Comparison of ENCODE assay signal across 21 cellular contexts in the genomic region with DNA sequence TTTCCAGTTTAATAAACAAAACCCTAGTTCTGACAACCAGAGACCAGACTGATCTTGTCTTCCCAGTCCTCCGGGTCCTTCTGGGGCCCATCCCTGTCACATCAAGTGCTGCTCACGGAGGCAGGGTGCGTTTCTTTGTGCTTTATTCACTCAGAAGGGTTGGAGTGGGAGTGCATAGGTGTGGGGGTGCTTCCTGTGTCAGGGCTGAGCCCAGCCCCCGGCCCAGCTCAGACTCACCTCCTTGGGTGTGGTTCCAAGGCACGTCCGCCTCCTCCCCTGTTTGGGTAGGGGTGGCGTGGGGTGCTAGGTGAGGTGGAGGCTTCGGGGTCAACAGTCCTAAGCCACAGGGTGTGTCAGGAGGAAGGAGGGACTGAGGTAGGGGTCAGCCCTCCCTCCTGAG. TPM values are rescaled to one million over a fixed set of nuclear protein-coding genes. Genes with fewer than 3 reads are reported as not detected.
DNase-seq lines count a peak whose midpoint lies in the region; ATAC-seq, FAIRE-seq and TF ChIP-seq lines count a peak whose summit lies in the region.
"Had no signal": no experiment of that assay in that cellular context is flagged by ENCODE, and none has a peak within 500 bp of the region (broad histone marks: within the 10 kb centered on the region; RNA-seq: fewer than 3 reads in every experiment).

No MANE protein-coding gene starts in this region.

- H3K4me3 ChIP-seq in HepG2 (replicated peaks in 1 of 3; ENCODE audit: insufficient read depth in 1 of 3, low read depth in 2 of 3, low read length in 3 of 3) (no peak overlapping the region), right lobe of liver (no peak overlapping the region), osteoblast (ENCODE audit: insufficient read depth, low read length) (no peak overlapping the region), upper lobe of left lung (no peak overlapping the region)
- H3K4me3 ChIP-seq: lower lobe of right lung, mucosa of descending colon had no signal

- POLR2A ChIA-PET in HepG2 (lab: Yijun Ruan, JAX): interaction anchor here (0.5 to 1.6 kb wide), 2 partner anchors 21 to 194 kb away, joined by 3 to 4 read pairs; a partner anchor contains a TSS
- POLR2A ChIA-PET in activated CD8-positive, alpha-beta T cell treated with anti-CD3 and anti-CD28 coated beads, Interleukin-2, amount 10 ng/mL, durations not matched to agents 7 days and 5 days (lab: Charles Lee): interaction anchor here (0.9 kb wide), 1 partner anchor 9 kb away, joined by 4 read pairs; no protein-coding TSS in a partner anchor
- POLR2A ChIA-PET in WTC11 (lab: Charles Lee): interaction anchor here (1.5 kb wide), 1 partner anchor 9 kb away, joined by 11 read pairs; a partner anchor contains a TSS

- DNase-seq in HepG2 (ENCODE audit: low spot score) (no peak), right lobe of liver (no peak), osteoblast (ENCODE audit: insufficient read length, low spot score, missing footprints) (peak; percentile 79), upper lobe of left lung (no peak), WTC11 (ENCODE audit: low spot score) (no peak)
- no peak for DNase-seq in activated CD8-positive, alpha-beta T cell treated with anti-CD3 and anti-CD28 coated beads, Interleukin-2, amount 10 ng/mL, durations not matched to agents 7 days and 5 days
- DNase-seq: activated CD4-positive, alpha-beta T cell treated with anti-CD3 and anti-CD28 coated beads for 4 hours; activated CD8-positive, alpha-beta memory T cell treated with anti-CD3 and anti-CD28 coated beads, Interleukin-2, amount 50 U/mL, for 48 hours; activated gamma-delta T cell treated with Interleukin-2 at 50 U/mL for 16 hours; cortex of kidney; HCEC 1CT; lower lobe of right lung; mucosa of descending colon; NCI-H146; NCI-H510A; NK-92 treated with Interleukin-12 subunit alpha and Interleukin-12 subunit beta, amount 100 ng/mL, for 24 hours; small intestine; stimulated activated naive B cell treated with anti-CD40 and anti-IgM and Interleukin-4, amounts not matched to agents 10 μg/mL and 1 μg/mL and 100 μg/mL, for 72 hours had no signal

- H3K36me3 Mint-ChIP-seq in activated CD8-positive, alpha-beta T cell treated with anti-CD3 and anti-CD28 coated beads, Interleukin-2, amount 10 ng/mL, durations not matched to agents 7 days and 5 days (ENCODE audit: low read depth): peaks cover 34% of the 10 kb centered on the region
- H3K36me3 Mint-ChIP-seq in WTC11: peaks cover 10% of the 10 kb centered on the region

- no peak for FAIRE-seq in HepG2 (lab: Jason Lieb, UNC)
- FAIRE-seq: small intestine had no signal

- H3K4me1 ChIP-seq in HepG2 (ENCODE audit: insufficient read depth, low read length) (0 out of 2 replicates have a peak, but pooled peaks cover 10% of the 10 kb centered on the region), right lobe of liver (peaks cover 0 to 12% (median 3%) of the 10 kb centered on the region in 4 donors), osteoblast (ENCODE audit: insufficient read depth, low read length) (no peaks in the 10 kb centered on the region), upper lobe of left lung (no peaks in the 10 kb centered on the region)
- H3K4me1 ChIP-seq: lower lobe of right lung had no signal

- no peak overlapping the region for H3K4me3 Mint-ChIP-seq in activated CD8-positive, alpha-beta T cell treated with anti-CD3 and anti-CD28 coated beads, Interleukin-2, amount 10 ng/mL, durations not matched to agents 7 days and 5 days
- no peak overlapping the region for H3K4me3 Mint-ChIP-seq in WTC11
- H3K4me3 Mint-ChIP-seq: stimulated activated naive B cell treated with anti-CD40 and anti-IgM and Interleukin-4, amounts not matched to agents 10 μg/mL and 1 μg/mL and 100 μg/mL, for 72 hours had no signal

- 96% methylated on average over 4 of the region's 8 CpGs for WGBS in HepG2 (ENCODE audit: low lambda C conversion rate)
- 83% methylated on average over 3 of the region's 8 CpGs for WGBS in right lobe of liver (ENCODE audit: insufficient coverage, low coverage, low lambda C conversion rate, missing lambda C conversion rate)
- 79 to 86% methylated on average over 6 to 8 of the region's 8 CpGs for WGBS in upper lobe of left lung, 2 donors

- ATAC-seq in HepG2 (no peak), right lobe of liver (no peak), upper lobe of left lung (ENCODE audit: low FRiP score in 2 of 2) (no peak), WTC11 (no peak)
- ATAC-seq in activated CD8-positive, alpha-beta T cell treated with anti-CD3 and anti-CD28 coated beads, Interleukin-2, amount 10 ng/mL, durations not matched to agents 7 days and 5 days: no peak
- ATAC-seq: lower lobe of right lung; mucosa of descending colon; stimulated activated naive B cell treated with anti-CD40 and anti-IgM and Interleukin-4, amounts not matched to agents 10 μg/mL and 1 μg/mL and 100 μg/mL, for 72 hours had no signal

- no peak for TF ChIP-seq EP300 in HepG2 (IDR thresholded peaks at IDR 0.05; ENCODE audit: low read depth in 2 of 2, low read length in 2 of 2)
- TF ChIP-seq EP300 in HepG2 (CRISPR knock-in tag; IDR thresholded peaks at IDR 0.05; ENCODE audit: borderline replicate concordance): no peak
- no peak for TF ChIP-seq EP300 in upper lobe of left lung (IDR thresholded peaks at IDR 0.05)

- BruUV-seq in HepG2 (replicated peaks; lab: Mats Ljungman, UMichigan): no TSS peak

- in situ Hi-C loops in HepG2 (cut with HindIII; ENCODE audit: extremely low pct_ligation_motif_present, low pct_unique_long_range_greater_than_20kb): loop anchor here (25.0 kb wide), 1 partner anchor 172 kb away; a partner anchor contains a TSS

- no peak for TF ChIP-seq POLR2A in HepG2 (IDR thresholded peaks at IDR 0.05; ENCODE audit: insufficient read depth in 1 of 2, low read depth in 2 of 2, low read length in 2 of 2)
- no peak for TF ChIP-seq POLR2A in right lobe of liver (IDR thresholded peaks at IDR 0.05)
- TF ChIP-seq POLR2A in upper lobe of left lung (IDR thresholded peaks at IDR 0.05): no peak

- CTCF ChIA-PET in HepG2 (lab: Yijun Ruan, JAX; ENCODE audit: low intra/inter-chr PET ratio, low total read pairs): no interaction called here
- CTCF ChIA-PET in activated CD8-positive, alpha-beta T cell treated with anti-CD3 and anti-CD28 coated beads, Interleukin-2, amount 10 ng/mL, durations not matched to agents 7 days and 5 days (lab: Charles Lee): interaction anchor here (1.5 kb wide), 1 partner anchor 21 kb away, joined by 4 read pairs; a partner anchor contains a TSS
- CTCF ChIA-PET in WTC11 (lab: Charles Lee): interaction anchor here (2.6 kb wide), 1 partner anchor 21 kb away, joined by 11 read pairs; a partner anchor contains a TSS

- H4K20me1 ChIP-seq in HepG2 (ENCODE audit: insufficient read depth, low read length) (no peaks in the 10 kb centered on the region), osteoblast (ENCODE audit: insufficient read depth, low read length) (no peaks in the 10 kb centered on the region)

- H3K4me1 Mint-ChIP-seq in activated CD8-positive, alpha-beta T cell treated with anti-CD3 and anti-CD28 coated beads, Interleukin-2, amount 10 ng/mL, durations not matched to agents 7 days and 5 days (ENCODE audit: low read depth): peaks cover 26% of the 10 kb centered on the region
- H3K4me1 Mint-ChIP-seq in WTC11: peaks cover 4% of the 10 kb centered on the region; the same call in 1 of the 2 replicates

- H2AFZ ChIP-seq in HepG2 (ENCODE audit: low read length): no peak overlapping the region
- H2AFZ ChIP-seq in osteoblast (ENCODE audit: low read length): no peak overlapping the region

- H3K79me2 ChIP-seq in HepG2 (ENCODE audit: insufficient read depth, low read length) (no peaks in the 10 kb centered on the region), osteoblast (ENCODE audit: insufficient read depth, low read length) (peaks cover 5% of the 10 kb centered on the region)

- no peak overlapping the region for H3K4me2 ChIP-seq in HepG2 (ENCODE audit: low read depth, low read length)
- H3K4me2 ChIP-seq in osteoblast (ENCODE audit: insufficient read depth, low read length): no peak overlapping the region

- H3K9me3 ChIP-seq in HepG2 (ENCODE audit: low read length) (no peaks in the 10 kb centered on the region), right lobe of liver (no peaks in the 10 kb centered on the region), osteoblast (ENCODE audit: low read depth, low read length) (no peaks in the 10 kb centered on the region), upper lobe of left lung (no peaks in the 10 kb centered on the region)
- H3K9me3 ChIP-seq: lower lobe of right lung, mucosa of descending colon had no signal

- TF ChIP-seq RAD21 in HepG2 (CRISPR knock-in tag; IDR thresholded peaks at IDR 0.05): no peak

- peaks cover 4 to 12% of the 10 kb centered on the region in 2 experiments; a peak in 3 of 5 replicates for H3K36me3 ChIP-seq in HepG2 (replicated peaks in 1 of 2; ENCODE audit: control insufficient read depth in 1 of 2, insufficient read depth in 2 of 2, low read length in 2 of 2)
- peaks cover 0 to 24% (median 3%) of the 10 kb centered on the region in 4 donors for H3K36me3 ChIP-seq in right lobe of liver
- H3K36me3 ChIP-seq in osteoblast (ENCODE audit: insufficient read depth, low read length): peaks cover 2% of the 10 kb centered on the region
- H3K36me3 ChIP-seq in upper lobe of left lung: peaks cover 9 to 44% (median 32%) of the 10 kb centered on the region in 4 donors

- intact Hi-C loops in HepG2 (cut with micrococcal nuclease; ENCODE audit: unreplicated experiment) (no loop called here), right lobe of liver (cut with DNase I) (no loop called here)

- H3K27me3 ChIP-seq in HepG2 (ENCODE audit: control insufficient read depth in 1 of 2, insufficient read depth in 2 of 2, low read length in 2 of 2) (no peaks in the 10 kb centered on the region), right lobe of liver (no peaks in the 10 kb centered on the region), osteoblast (ENCODE audit: insufficient read depth, low read length) (no peaks in the 10 kb centered on the region), upper lobe of left lung (no peaks in the 10 kb centered on the region)

- H3K27me3 Mint-ChIP-seq in activated CD8-positive, alpha-beta T cell treated with anti-CD3 and anti-CD28 coated beads, Interleukin-2, amount 10 ng/mL, durations not matched to agents 7 days and 5 days (ENCODE audit: low read depth): no peaks in the 10 kb centered on the region
- H3K27me3 Mint-ChIP-seq in WTC11 (ENCODE audit: low read depth): peaks cover 10% of the 10 kb centered on the region
- H3K27me3 Mint-ChIP-seq: stimulated activated naive B cell treated with anti-CD40 and anti-IgM and Interleukin-4, amounts not matched to agents 10 μg/mL and 1 μg/mL and 100 μg/mL, for 72 hours had no signal

- TF ChIP-seq CTCF in HepG2 (CRISPR knock-in tag; IDR thresholded peaks at IDR 0.05) (no peak), right lobe of liver (IDR thresholded peaks at IDR 0.05) (no peak), osteoblast (IDR thresholded peaks at IDR 0.05; ENCODE audit: extremely low read depth, low read depth, low read length) (no peak), upper lobe of left lung (IDR thresholded peaks at IDR 0.05) (no peak), WTC11 (IDR thresholded peaks at IDR 0.05) (no peak)

- peak overlapping the region; percentile 61 for H3K27ac Mint-ChIP-seq in activated CD8-positive, alpha-beta T cell treated with anti-CD3 and anti-CD28 coated beads, Interleukin-2, amount 10 ng/mL, durations not matched to agents 7 days and 5 days
- H3K27ac Mint-ChIP-seq in WTC11: no peak overlapping the region
- H3K27ac Mint-ChIP-seq: stimulated activated naive B cell treated with anti-CD40 and anti-IgM and Interleukin-4, amounts not matched to agents 10 μg/mL and 1 μg/mL and 100 μg/mL, for 72 hours had no signal

- H3K9ac ChIP-seq in HepG2 (ENCODE audit: insufficient read depth, low read depth, low read length): no peak overlapping the region

- H3K9me3 Mint-ChIP-seq in activated CD8-positive, alpha-beta T cell treated with anti-CD3 and anti-CD28 coated beads, Interleukin-2, amount 10 ng/mL, durations not matched to agents 7 days and 5 days (ENCODE audit: insufficient read depth): no peaks in the 10 kb centered on the region
- no peaks in the 10 kb centered on the region for H3K9me3 Mint-ChIP-seq in WTC11
- H3K9me3 Mint-ChIP-seq: stimulated activated naive B cell treated with anti-CD40 and anti-IgM and Interleukin-4, amounts not matched to agents 10 μg/mL and 1 μg/mL and 100 μg/mL, for 72 hours had no signal

- no peak overlapping the region for H3K27ac ChIP-seq in HepG2 (ENCODE audit: extremely low read length, insufficient read depth, low read length)
- H3K27ac ChIP-seq in right lobe of liver: no peak overlapping the region
- no peak overlapping the region for H3K27ac ChIP-seq in osteoblast (ENCODE audit: low read depth, low read length)
- H3K27ac ChIP-seq in upper lobe of left lung: no peak overlapping the region
- H3K27ac ChIP-seq: C4-2B, lower lobe of right lung had no signal

RNA-seq across cellular contexts. Expression of a gene that starts 3.1 kb away (rescaled TPM):
- not detected in 2 replicates for total RNA-seq in HepG2 (2016; rRNA removed; fragmentation: Illumina TruSeq; extraction: Trizol)
- not detected in 2 replicates for total RNA-seq in HepG2 (2016; cell fraction: cytosol; rRNA removed; fragmentation: Illumina TruSeq; extraction: Trizol; ENCODE audit: low read depth)
- total RNA-seq in HepG2 (2016; cell fraction: insoluble cytoplasmic fraction; rRNA removed; fragmentation: Illumina TruSeq; extraction: Trizol): not detected in 2 replicates
- 0.17 TPM in 1 of 2 replicates, not detected in the other for total RNA-seq in HepG2 (2016; cell fraction: membrane; rRNA removed; fragmentation: Illumina TruSeq; extraction: Trizol)
- not detected in 2 replicates for total RNA-seq in HepG2 (2016; cell fraction: nucleus; rRNA removed; fragmentation: Illumina TruSeq; extraction: Trizol)
- 0.08 and 0.24 TPM in 2 replicates for polyA plus RNA-seq in HepG2 (2011; rRNA removed)
- polyA plus RNA-seq in HepG2 (2011; cell fraction: cytosol; rRNA removed): 0.09 TPM in 1 of 2 replicates, not detected in the other
- 1.6 and 2.0 TPM in 2 replicates for polyA plus RNA-seq in HepG2 (2011; cell fraction: nucleus; rRNA removed)
- polyA plus RNA-seq in HepG2 (2012): 0.15 and 0.33 TPM in 2 replicates
- not detected in 2 replicates for polyA plus RNA-seq in HepG2 (2016; cell fraction: cytosol; fragmentation: Illumina TruSeq; extraction: Trizol; ENCODE audit: low read depth)
- polyA plus RNA-seq in HepG2 (2016; cell fraction: insoluble cytoplasmic fraction; fragmentation: Illumina TruSeq; extraction: Trizol; ENCODE audit: low read depth): not detected in 2 replicates
- polyA plus RNA-seq in HepG2 (2016; cell fraction: membrane; fragmentation: Illumina TruSeq; extraction: Trizol; ENCODE audit: low read depth): not detected in 2 replicates
- 0.48 and 0.77 TPM in 2 replicates for polyA plus RNA-seq in HepG2 (2016; cell fraction: nucleus; fragmentation: Illumina TruSeq; extraction: Trizol; ENCODE audit: insufficient read depth, low read depth)
- polyA minus RNA-seq in HepG2 (2011; rRNA and poly(A)+ RNA removed; ENCODE audit: low replicate concordance): 0.26 and 0.52 TPM in 2 replicates
- polyA minus RNA-seq in HepG2 (2011; cell fraction: cytosol; rRNA and poly(A)+ RNA removed): not detected in 2 replicates
- not detected in 2 replicates for polyA minus RNA-seq in HepG2 (2011; cell fraction: nucleus; rRNA and poly(A)+ RNA removed)
- total RNA-seq in right lobe of liver: under 1 TPM in 4 of 6 experiments, not detected in 2; 0.20 to 0.55 (median 0.37) TPM
- total RNA-seq in activated CD8-positive, alpha-beta T cell treated with anti-CD3 and anti-CD28 coated beads, Interleukin-2, amount 10 ng/mL, durations not matched to agents 7 days and 5 days: 1 to 10 TPM in 1 of 2 experiments, under 1 TPM in 1; 0.79 to 1.1 TPM
- not detected in 2 replicates for total RNA-seq in osteoblast
- 1 to 10 TPM in 3 of 6 donors, under 1 TPM in 2, not detected in 1; 0.49 to 4.2 (median 1.3) TPM for total RNA-seq in upper lobe of left lung
- total RNA-seq in WTC11 (2021): 0.77 to 1.1 TPM (median 0.98 TPM) in 3 replicates
- total RNA-seq: glomerular endothelial cell, lower lobe of right lung had no signal
- polyA plus RNA-seq: AG04450 had no signal

RNA-seq across cellular contexts. Expression of a gene that starts 9.1 kb away (rescaled TPM):
- total RNA-seq in HepG2 (2016; rRNA removed; fragmentation: Illumina TruSeq; extraction: Trizol): 13.8 and 14.9 TPM in 2 replicates
- total RNA-seq in HepG2 (2016; cell fraction: cytosol; rRNA removed; fragmentation: Illumina TruSeq; extraction: Trizol; ENCODE audit: low read depth): 3.8 and 4.6 TPM in 2 replicates
- 14.4 and 14.7 TPM in 2 replicates for total RNA-seq in HepG2 (2016; cell fraction: insoluble cytoplasmic fraction; rRNA removed; fragmentation: Illumina TruSeq; extraction: Trizol)
- total RNA-seq in HepG2 (2016; cell fraction: membrane; rRNA removed; fragmentation: Illumina TruSeq; extraction: Trizol): 8.1 and 8.2 TPM in 2 replicates
- 6.0 and 6.9 TPM in 2 replicates for total RNA-seq in HepG2 (2016; cell fraction: nucleus; rRNA removed; fragmentation: Illumina TruSeq; extraction: Trizol)
- 8.6 and 11.5 TPM in 2 replicates for polyA plus RNA-seq in HepG2 (2011; rRNA removed)
- polyA plus RNA-seq in HepG2 (2011; cell fraction: cytosol; rRNA removed): 9.7 and 14.5 TPM in 2 replicates
- 8.5 and 9.1 TPM in 2 replicates for polyA plus RNA-seq in HepG2 (2011; cell fraction: nucleus; rRNA removed)
- polyA plus RNA-seq in HepG2 (2012): 7.8 and 10.7 TPM in 2 replicates
- polyA plus RNA-seq in HepG2 (2016; cell fraction: cytosol; fragmentation: Illumina TruSeq; extraction: Trizol; ENCODE audit: low read depth): 6.7 and 8.7 TPM in 2 replicates
- 19.6 and 21.5 TPM in 2 replicates for polyA plus RNA-seq in HepG2 (2016; cell fraction: insoluble cytoplasmic fraction; fragmentation: Illumina TruSeq; extraction: Trizol; ENCODE audit: low read depth)
- 9.9 and 11.1 TPM in 2 replicates for polyA plus RNA-seq in HepG2 (2016; cell fraction: membrane; fragmentation: Illumina TruSeq; extraction: Trizol; ENCODE audit: low read depth)
- polyA plus RNA-seq in HepG2 (2016; cell fraction: nucleus; fragmentation: Illumina TruSeq; extraction: Trizol; ENCODE audit: insufficient read depth, low read depth): 13.5 and 16.3 TPM in 2 replicates
- polyA minus RNA-seq in HepG2 (2011; rRNA and poly(A)+ RNA removed; ENCODE audit: low replicate concordance): 5.6 and 6.0 TPM in 2 replicates
- polyA minus RNA-seq in HepG2 (2011; cell fraction: cytosol; rRNA and poly(A)+ RNA removed): 2.2 and 6.5 TPM in 2 replicates
- 1.2 and 1.9 TPM in 2 replicates for polyA minus RNA-seq in HepG2 (2011; cell fraction: nucleus; rRNA and poly(A)+ RNA removed)
- 10 to 100 TPM; 13.2 to 27.9 (median 16.5) TPM for total RNA-seq in right lobe of liver
- 10 to 100 TPM; 31.9 to 36.6 TPM for total RNA-seq in activated CD8-positive, alpha-beta T cell treated with anti-CD3 and anti-CD28 coated beads, Interleukin-2, amount 10 ng/mL, durations not matched to agents 7 days and 5 days
- total RNA-seq in osteoblast: 9.1 and 12.7 TPM in 2 replicates
- total RNA-seq in upper lobe of left lung: 10 to 100 TPM; 22.8 to 38.4 (median 31.6) TPM
- 29.6 to 39.8 TPM (median 30.6 TPM) in 3 replicates for total RNA-seq in WTC11 (2021)

RNA-seq across cellular contexts. Expression of a gene that starts 9.4 kb away (rescaled TPM):
- total RNA-seq in HepG2 (2016; rRNA removed; fragmentation: Illumina TruSeq; extraction: Trizol) (20.3 and 22.3 TPM in 2 replicates), right lobe of liver (10 to 100 TPM; 28.6 to 62.0 (median 32.5) TPM), osteoblast (76.9 and 77.4 TPM in 2 replicates), upper lobe of left lung (10 to 100 TPM; 45.2 to 93.2 (median 59.1) TPM), WTC11 (2021) (9.5 to 10.7 TPM (median 10.2 TPM) in 3 replicates)
- total RNA-seq in HepG2 (2016; cell fraction: cytosol; rRNA removed; fragmentation: Illumina TruSeq; extraction: Trizol; ENCODE audit: low read depth): 14.3 and 15.2 TPM in 2 replicates
- 18.1 and 20.6 TPM in 2 replicates for total RNA-seq in HepG2 (2016; cell fraction: insoluble cytoplasmic fraction; rRNA removed; fragmentation: Illumina TruSeq; extraction: Trizol)
- total RNA-seq in HepG2 (2016; cell fraction: membrane; rRNA removed; fragmentation: Illumina TruSeq; extraction: Trizol): 24.1 and 28.8 TPM in 2 replicates
- 10.5 and 13.7 TPM in 2 replicates for total RNA-seq in HepG2 (2016; cell fraction: nucleus; rRNA removed; fragmentation: Illumina TruSeq; extraction: Trizol)
- 26.1 and 32.6 TPM in 2 replicates for polyA plus RNA-seq in HepG2 (2011; rRNA removed)
- polyA plus RNA-seq in HepG2 (2011; cell fraction: cytosol; rRNA removed): 20.9 and 26.0 TPM in 2 replicates
- 54.3 and 54.9 TPM in 2 replicates for polyA plus RNA-seq in HepG2 (2011; cell fraction: nucleus; rRNA removed)
- polyA plus RNA-seq in HepG2 (2012): 17.1 and 18.5 TPM in 2 replicates
- polyA plus RNA-seq in HepG2 (2016; cell fraction: cytosol; fragmentation: Illumina TruSeq; extraction: Trizol; ENCODE audit: low read depth): 19.1 and 22.5 TPM in 2 replicates
- 21.0 and 27.0 TPM in 2 replicates for polyA plus RNA-seq in HepG2 (2016; cell fraction: insoluble cytoplasmic fraction; fragmentation: Illumina TruSeq; extraction: Trizol; ENCODE audit: low read depth)
- polyA plus RNA-seq in HepG2 (2016; cell fraction: membrane; fragmentation: Illumina TruSeq; extraction: Trizol; ENCODE audit: low read depth): 29.2 and 29.4 TPM in 2 replicates
- 29.4 and 29.5 TPM in 2 replicates for polyA plus RNA-seq in HepG2 (2016; cell fraction: nucleus; fragmentation: Illumina TruSeq; extraction: Trizol; ENCODE audit: insufficient read depth, low read depth)
- polyA minus RNA-seq in HepG2 (2011; rRNA and poly(A)+ RNA removed; ENCODE audit: low replicate concordance): 15.5 and 28.6 TPM in 2 replicates
- polyA minus RNA-seq in HepG2 (2011; cell fraction: cytosol; rRNA and poly(A)+ RNA removed): 12.0 and 12.7 TPM in 2 replicates
- polyA minus RNA-seq in HepG2 (2011; cell fraction: nucleus; rRNA and poly(A)+ RNA removed): 10.3 and 11.2 TPM in 2 replicates
- 10 to 100 TPM; 36.4 to 40.3 TPM for total RNA-seq in activated CD8-positive, alpha-beta T cell treated with anti-CD3 and anti-CD28 coated beads, Interleukin-2, amount 10 ng/mL, durations not matched to agents 7 days and 5 days

RNA-seq across cellular contexts. Expression of a gene that starts 21.7 kb away (rescaled TPM):
- 30.1 and 48.6 TPM in 2 replicates for total RNA-seq in HepG2 (2016; rRNA removed; fragmentation: Illumina TruSeq; extraction: Trizol)
- 17.3 and 23.4 TPM in 2 replicates for total RNA-seq in HepG2 (2016; cell fraction: cytosol; rRNA removed; fragmentation: Illumina TruSeq; extraction: Trizol; ENCODE audit: low read depth)
- total RNA-seq in HepG2 (2016; cell fraction: insoluble cytoplasmic fraction; rRNA removed; fragmentation: Illumina TruSeq; extraction: Trizol): 25.7 and 50.3 TPM in 2 replicates
- 19.8 TPM in 2 replicates for total RNA-seq in HepG2 (2016; cell fraction: membrane; rRNA removed; fragmentation: Illumina TruSeq; extraction: Trizol)
- total RNA-seq in HepG2 (2016; cell fraction: nucleus; rRNA removed; fragmentation: Illumina TruSeq; extraction: Trizol): 43.2 and 49.1 TPM in 2 replicates
- polyA plus RNA-seq in HepG2 (2011; rRNA removed): 40.0 and 41.5 TPM in 2 replicates
- 14.5 and 33.6 TPM in 2 replicates for polyA plus RNA-seq in HepG2 (2011; cell fraction: cytosol; rRNA removed)
- 222 and 300 TPM in 2 replicates for polyA plus RNA-seq in HepG2 (2011; cell fraction: nucleus; rRNA removed)
- 22.4 and 26.7 TPM in 2 replicates for polyA plus RNA-seq in HepG2 (2012)
- 11.3 and 13.5 TPM in 2 replicates for polyA plus RNA-seq in HepG2 (2016; cell fraction: cytosol; fragmentation: Illumina TruSeq; extraction: Trizol; ENCODE audit: low read depth)
- polyA plus RNA-seq in HepG2 (2016; cell fraction: insoluble cytoplasmic fraction; fragmentation: Illumina TruSeq; extraction: Trizol; ENCODE audit: low read depth): 26.8 and 33.0 TPM in 2 replicates
- 16.0 and 17.2 TPM in 2 replicates for polyA plus RNA-seq in HepG2 (2016; cell fraction: membrane; fragmentation: Illumina TruSeq; extraction: Trizol; ENCODE audit: low read depth)
- polyA plus RNA-seq in HepG2 (2016; cell fraction: nucleus; fragmentation: Illumina TruSeq; extraction: Trizol; ENCODE audit: insufficient read depth, low read depth): 104 and 118 TPM in 2 replicates
- 42.2 and 59.1 TPM in 2 replicates for polyA minus RNA-seq in HepG2 (2011; rRNA and poly(A)+ RNA removed; ENCODE audit: low replicate concordance)
- polyA minus RNA-seq in HepG2 (2011; cell fraction: cytosol; rRNA and poly(A)+ RNA removed): 14.7 and 27.3 TPM in 2 replicates
- polyA minus RNA-seq in HepG2 (2011; cell fraction: nucleus; rRNA and poly(A)+ RNA removed): 31.5 and 33.4 TPM in 2 replicates
- total RNA-seq in right lobe of liver: 10 to 100 TPM; 10.6 to 26.5 (median 18.7) TPM
- total RNA-seq in activated CD8-positive, alpha-beta T cell treated with anti-CD3 and anti-CD28 coated beads, Interleukin-2, amount 10 ng/mL, durations not matched to agents 7 days and 5 days: 10 to 100 TPM; 36.2 to 36.6 TPM
- total RNA-seq in osteoblast: 20.3 and 21.7 TPM in 2 replicates
- total RNA-seq in upper lobe of left lung: 10 to 100 TPM; 14.3 to 54.5 (median 23.0) TPM
- 66.4 to 74.7 TPM (median 69.6 TPM) in 3 replicates for total RNA-seq in WTC11 (2021)

RNA-seq across cellular contexts. Expression of a gene that starts 21.9 kb away (rescaled TPM):
- total RNA-seq in HepG2 (2016; rRNA removed; fragmentation: Illumina TruSeq; extraction: Trizol) (54.8 and 75.1 TPM in 2 replicates), right lobe of liver (10 to 100 TPM; 21.2 to 49.5 (median 24.0) TPM), osteoblast (21.5 and 25.7 TPM in 2 replicates), upper lobe of left lung (10 to 100 TPM in 4 of 6 donors, 1 to 10 TPM in 2; 3.1 to 38.3 (median 26.0) TPM), WTC11 (2021) (79.9 to 88.0 TPM (median 81.5 TPM) in 3 replicates)
- 23.3 and 27.3 TPM in 2 replicates for total RNA-seq in HepG2 (2016; cell fraction: cytosol; rRNA removed; fragmentation: Illumina TruSeq; extraction: Trizol; ENCODE audit: low read depth)
- 53.5 and 80.4 TPM in 2 replicates for total RNA-seq in HepG2 (2016; cell fraction: insoluble cytoplasmic fraction; rRNA removed; fragmentation: Illumina TruSeq; extraction: Trizol)
- total RNA-seq in HepG2 (2016; cell fraction: membrane; rRNA removed; fragmentation: Illumina TruSeq; extraction: Trizol): 39.3 and 49.4 TPM in 2 replicates
- 20.5 and 23.1 TPM in 2 replicates for total RNA-seq in HepG2 (2016; cell fraction: nucleus; rRNA removed; fragmentation: Illumina TruSeq; extraction: Trizol)
- polyA plus RNA-seq in HepG2 (2011; rRNA removed): 27.5 and 39.4 TPM in 2 replicates
- 33.2 and 61.8 TPM in 2 replicates for polyA plus RNA-seq in HepG2 (2011; cell fraction: cytosol; rRNA removed)
- 30.3 and 31.5 TPM in 2 replicates for polyA plus RNA-seq in HepG2 (2011; cell fraction: nucleus; rRNA removed)
- 21.4 and 33.9 TPM in 2 replicates for polyA plus RNA-seq in HepG2 (2012)
- 25.8 and 31.9 TPM in 2 replicates for polyA plus RNA-seq in HepG2 (2016; cell fraction: cytosol; fragmentation: Illumina TruSeq; extraction: Trizol; ENCODE audit: low read depth)
- polyA plus RNA-seq in HepG2 (2016; cell fraction: insoluble cytoplasmic fraction; fragmentation: Illumina TruSeq; extraction: Trizol; ENCODE audit: low read depth): 83.6 and 90.1 TPM in 2 replicates
- polyA plus RNA-seq in HepG2 (2016; cell fraction: membrane; fragmentation: Illumina TruSeq; extraction: Trizol; ENCODE audit: low read depth): 40.3 and 46.6 TPM in 2 replicates
- polyA plus RNA-seq in HepG2 (2016; cell fraction: nucleus; fragmentation: Illumina TruSeq; extraction: Trizol; ENCODE audit: insufficient read depth, low read depth): 39.6 and 43.0 TPM in 2 replicates
- 30.4 and 47.1 TPM in 2 replicates for polyA minus RNA-seq in HepG2 (2011; rRNA and poly(A)+ RNA removed; ENCODE audit: low replicate concordance)
- polyA minus RNA-seq in HepG2 (2011; cell fraction: cytosol; rRNA and poly(A)+ RNA removed): 11.2 and 16.5 TPM in 2 replicates
- 6.3 and 8.4 TPM in 2 replicates for polyA minus RNA-seq in HepG2 (2011; cell fraction: nucleus; rRNA and poly(A)+ RNA removed)
- 10 to 100 TPM; 60.2 to 61.7 TPM for total RNA-seq in activated CD8-positive, alpha-beta T cell treated with anti-CD3 and anti-CD28 coated beads, Interleukin-2, amount 10 ng/mL, durations not matched to agents 7 days and 5 days
